15 cellular contexts compared by ENCODE assay signal in genomic region chr4:13701937-13702446, GRCh38.
A peak's percentile ranks its signal among the peaks of the same experiment; 100 is the strongest.
DNase-seq lines count a peak whose midpoint lies in the region; ATAC-seq, FAIRE-seq and TF ChIP-seq lines count a peak whose summit lies in the region.
"Had no signal": no experiment of that assay in that cellular context is flagged by ENCODE, and none has a peak within 500 bp of the region (broad histone marks: within the 10 kb centered on the region; RNA-seq: fewer than 3 reads in every experiment).

No MANE protein-coding gene starts in this region.

- no peak overlapping the region for H3K4me2 ChIP-seq in HepG2 (ENCODE audit: low read depth, low read length)

- H3K4me1 ChIP-seq in HepG2 (ENCODE audit: insufficient read depth, low read length), result peaks cover 12% of the 10 kb centered on the region
- H3K4me1 ChIP-seq: stomach had no signal

- no peak for TF ChIP-seq RAD21 in HepG2 (CRISPR knock-in tag; IDR thresholded peaks at IDR 0.05)

- H3K36me3 Mint-ChIP-seq in MCF 10A (ENCODE audit: insufficient read depth, unreplicated experiment), result no peaks in the 10 kb centered on the region

- TF ChIP-seq POLR2A in HepG2 (IDR thresholded peaks at IDR 0.05; ENCODE audit: insufficient read depth in 1 of 2, low read depth in 2 of 2, low read length in 2 of 2), result no peak

- CTCF ChIA-PET in MCF 10A (lab: Yijun Ruan, JAX), result no interaction called here
- CTCF ChIA-PET in HepG2 (lab: Yijun Ruan, JAX; ENCODE audit: low intra/inter-chr PET ratio, low total read pairs), result no interaction called here

- in situ Hi-C loops in HepG2 (cut with HindIII; ENCODE audit: extremely low pct_ligation_motif_present, low pct_unique_long_range_greater_than_20kb), result no loop called here

- TF ChIP-seq EP300 in HepG2 (IDR thresholded peaks at IDR 0.05; ENCODE audit: low read depth in 2 of 2, low read length in 2 of 2) (no peak), HepG2 (CRISPR knock-in tag; IDR thresholded peaks at IDR 0.05; ENCODE audit: borderline replicate concordance) (no peak)

- no peak overlapping the region for H3K27ac ChIP-seq in HepG2 (ENCODE audit: extremely low read length, insufficient read depth, low read length)
- H3K27ac ChIP-seq: dorsolateral prefrontal cortex, stomach, VCaP had no signal

- no peaks in the 10 kb centered on the region for H3K79me2 ChIP-seq in HepG2 (ENCODE audit: insufficient read depth, low read length)

- no peak overlapping the region for H2AFZ ChIP-seq in HepG2 (ENCODE audit: low read length)

- no peak overlapping the region for H3K4me3 Mint-ChIP-seq in MCF 10A (ENCODE audit: unreplicated experiment)
- H3K4me3 Mint-ChIP-seq: neural crest cell had no signal

- H3K36me3 ChIP-seq in HepG2 (replicated peaks in 1 of 2; ENCODE audit: control insufficient read depth in 1 of 2, insufficient read depth in 2 of 2, low read length in 2 of 2) (no peaks in the 10 kb centered on the region), H7 (replicated peaks; ENCODE audit: control insufficient read depth, insufficient read depth, low read length) (no peaks in the 10 kb centered on the region)
- H3K36me3 ChIP-seq: stomach had no signal

- no TSS peak for BruUV-seq in MCF 10A (replicated peaks; lab: Mats Ljungman, UMichigan)
- no TSS peak for BruUV-seq in HepG2 (replicated peaks; lab: Mats Ljungman, UMichigan)

- intact Hi-C loops in MCF 10A (cut with micrococcal nuclease), result loop anchor here (1.0 to 5.0 kb wide), 7 partner anchors 45 to 1300 kb away; partner anchors contain the start of gene CPEB2
- intact Hi-C loops in HepG2 (cut with micrococcal nuclease; ENCODE audit: unreplicated experiment), result no loop called here

- H3K27ac Mint-ChIP-seq in MCF 10A (ENCODE audit: low read depth, unreplicated experiment), result peak overlapping the region; percentile 78

- no peak overlapping the region for H3K9ac ChIP-seq in HepG2 (ENCODE audit: insufficient read depth, low read depth, low read length)

- peak; percentile 86 for ATAC-seq in HepG2

- DNase-seq in COLO829 (ENCODE audit: low spot score) (peak; percentile 45), MV-4-11 (lab: John Stamatoyannopoulos, UW) (peak; percentile 53), MCF 10A (ENCODE audit: unreplicated experiment) (peak; percentile 89), HepG2 (ENCODE audit: low spot score) (peak; percentile 1), NCI-H1694 treated with DMSO at 0.1 percent for 48 hours (lab: John Stamatoyannopoulos, UW) (no peak), H7 (no peak), NCI-H2081 treated with DMSO at 0.1 percent for 48 hours (lab: John Stamatoyannopoulos, UW) (no peak)
- no peak for DNase-seq in stimulated activated naive CD4-positive, alpha-beta T cell treated with Interleukin-2 at 50 U/mL for 16 hours (lab: John Stamatoyannopoulos, UW)
- DNase-seq: dorsolateral prefrontal cortex; Kasumi-1; stimulated activated CD4-positive, alpha-beta T cell treated with anti-CD3 and anti-CD28 coated beads, Interleukin-1b, Interleukin-23, amount 100 ng/mL, for 48 hours; stomach had no signal

- no peaks in the 10 kb centered on the region for H3K9me3 Mint-ChIP-seq in MCF 10A (ENCODE audit: unreplicated experiment)
- H3K9me3 Mint-ChIP-seq: neural crest cell had no signal

- no peaks in the 10 kb centered on the region for H3K27me3 Mint-ChIP-seq in MCF 10A (ENCODE audit: insufficient read depth, unreplicated experiment)

- TF ChIP-seq CTCF in MCF 10A (IDR thresholded peaks at IDR 0.05; ENCODE audit: unreplicated experiment) (no peak), HepG2 (CRISPR knock-in tag; IDR thresholded peaks at IDR 0.05) (no peak)

- peaks cover 78% of the 10 kb centered on the region for H3K4me1 Mint-ChIP-seq in MCF 10A (ENCODE audit: insufficient read depth, unreplicated experiment)

- POLR2A ChIA-PET in MCF 10A (lab: Yijun Ruan, JAX), result no interaction called here
- POLR2A ChIA-PET in HepG2 (lab: Yijun Ruan, JAX), result no interaction called here

- no peaks in the 10 kb centered on the region; a peak in 1 of 5 replicates for H3K27me3 ChIP-seq in HepG2 (ENCODE audit: control insufficient read depth in 1 of 2, insufficient read depth in 2 of 2, low read length in 2 of 2)
- H3K27me3 ChIP-seq in H7 (ENCODE audit: control insufficient read depth, insufficient read depth, low read length), result no peaks in the 10 kb centered on the region
- H3K27me3 ChIP-seq: dorsolateral prefrontal cortex, stomach had no signal

- FAIRE-seq in HepG2 (lab: Jason Lieb, UNC), result no peak
- FAIRE-seq: GM18507 had no signal

- H3K9me3 ChIP-seq in HepG2 (ENCODE audit: low read length), result no peaks in the 10 kb centered on the region; the same call in 1 of the 2 replicates
- H3K9me3 ChIP-seq: stomach had no signal

- 18% methylated on average over 2 of the region's 2 CpGs for WGBS in HepG2 (ENCODE audit: low lambda C conversion rate)

- H3K4me3 ChIP-seq in HepG2 (replicated peaks in 1 of 3; ENCODE audit: insufficient read depth in 1 of 3, low read depth in 2 of 3, low read length in 3 of 3), result no peak overlapping the region
- no peak overlapping the region for H3K4me3 ChIP-seq in H7 (ENCODE audit: insufficient read depth, low read depth, low read length)
- H3K4me3 ChIP-seq: dorsolateral prefrontal cortex, stomach had no signal

- no peaks in the 10 kb centered on the region for H4K20me1 ChIP-seq in HepG2 (ENCODE audit: insufficient read depth, low read length)

TF ChIP-seq in HepG2, 621 proteins besides CTCF, POLR2A, EP300 and RAD21:
- TF ChIP-seq TCF7 (IDR thresholded peaks at IDR 0.05; ENCODE audit: low read depth) (no peak), CEBPB (IDR thresholded peaks at IDR 0.05; ENCODE audit: borderline replicate concordance, low read depth, low read length) (peak; percentile 10; the same call in 1 of the 2 replicates), ATF4 (CRISPR knock-in tag; IDR thresholded peaks at IDR 0.05) (peak in 1 of 2 experiments; percentile 61; a peak in 2 of 4 replicates), FOSL2 (CRISPR knock-in tag; IDR thresholded peaks at IDR 0.05) (peak; percentile 55; the same call in 1 of the 2 replicates), ARID3A (IDR thresholded peaks at IDR 0.05; ENCODE audit: low read depth, low read length) (peak; percentile 7; the same call in 1 of the 2 replicates), CREB1 (IDR thresholded peaks at IDR 0.05) (no peak), CREB1 (CRISPR knock-in tag; IDR thresholded peaks at IDR 0.05) (peak; percentile 38)

Comparison
In these comparisons a context has a peak if more than half of its experiments do, and no peak if none do; other contexts are left out.
1. DNase-seq: peak in COLO829 (single experiment), MV-4-11 (single experiment), MCF 10A (single experiment) and HepG2 (single experiment); none in NCI-H1694 treated with DMSO at 0.1 percent for 48 hours (single experiment), H7 (single experiment), NCI-H2081 treated with DMSO at 0.1 percent for 48 hours (single experiment) and stimulated activated naive CD4-positive, alpha-beta T cell treated with Interleukin-2 at 50 U/mL for 16 hours (single experiment).